In the genomic region with DNA sequence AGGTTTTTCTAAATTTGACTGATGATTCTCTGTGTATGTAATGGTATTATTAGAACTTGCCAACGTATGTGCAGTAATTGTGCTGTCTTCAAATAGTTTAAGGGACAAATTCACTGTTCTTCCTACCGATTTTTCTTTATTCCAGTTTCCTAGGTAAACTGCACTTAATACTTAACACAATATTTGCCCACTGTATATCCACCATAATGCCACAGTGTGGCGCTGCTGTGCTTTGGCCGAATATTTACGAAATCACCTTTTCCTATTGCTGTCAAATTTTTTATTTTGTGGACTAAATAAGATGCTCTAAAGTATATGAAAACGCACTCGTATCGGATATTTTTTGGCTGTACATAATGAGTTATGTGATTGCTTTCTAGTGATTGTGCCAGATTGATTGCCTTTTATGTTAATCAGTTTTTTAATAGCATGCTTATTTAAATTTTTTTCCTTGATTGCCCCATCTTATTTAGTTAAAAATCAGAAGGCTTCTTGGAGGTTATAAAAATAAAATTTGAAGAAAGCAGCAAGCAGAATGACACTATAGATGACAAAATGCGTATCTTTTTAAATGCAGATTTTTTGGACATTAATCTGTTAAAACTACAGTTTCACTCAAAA, we compare ENCODE assay signal across 9 cellular contexts. TPM values are rescaled to one million over a fixed set of nuclear protein-coding genes. Genes with fewer than 3 reads are reported as not detected.
DNase-seq lines count a peak whose midpoint lies in the region; ATAC-seq, FAIRE-seq and TF ChIP-seq lines count a peak whose summit lies in the region.
"Had no signal": no experiment of that assay in that cellular context is flagged by ENCODE, and none has a peak within 500 bp of the region (broad histone marks: within the 10 kb centered on the region; RNA-seq: fewer than 3 reads in every experiment).

No MANE protein-coding gene starts in this region.

- H4K8ac ChIP-seq in neuronal stem cell (ENCODE audit: low read depth, low read length): no peak overlapping the region

- H3K9me3 Mint-ChIP-seq in activated CD8-positive, alpha-beta memory T cell treated with anti-CD3 and anti-CD28 coated beads, Interleukin-2, amount 10 ng/mL, durations not matched to agents 7 days and 5 days (ENCODE audit: low read depth): no peaks in the 10 kb centered on the region
- H3K9me3 Mint-ChIP-seq: stimulated activated effector memory CD8-positive, alpha-beta T cell treated with anti-CD3 and anti-CD28 coated beads, Interleukin-12 subunit alpha, Interleukin-12 subunit beta, amount 100 ng/mL, for 72 hours had no signal

- no peak overlapping the region for H2AK5ac ChIP-seq in neuronal stem cell (ENCODE audit: low read depth, low read length)

- 22 to 25% methylated on average over 9 of the region's 9 CpGs for WGBS in GM23248 (ENCODE audit: low coverage in 1 of 2, low lambda C conversion rate in 2 of 2, missing lambda C conversion rate in 2 of 2), 2 experiments
- no CpG with 5 or more reads among the region's 9 CpGs for WGBS in neuronal stem cell (ENCODE audit: extremely low coverage in 2 of 2, insufficient read length in 2 of 2, insufficient replicate concordance in 1 of 2), 2 donors

- H3K9ac ChIP-seq in GM23248: no peak overlapping the region
- no peak overlapping the region for H3K9ac ChIP-seq in neuronal stem cell (ENCODE audit: low read depth, low read length, poor library complexity)

- peak; percentile 58 for ATAC-seq in activated CD8-positive, alpha-beta memory T cell treated with anti-CD3 and anti-CD28 coated beads, Interleukin-2, amount 10 ng/mL, durations not matched to agents 7 days and 5 days
- ATAC-seq: stimulated activated effector memory CD8-positive, alpha-beta T cell treated with anti-CD3 and anti-CD28 coated beads, Interleukin-12 subunit alpha, Interleukin-12 subunit beta, amount 100 ng/mL, for 72 hours had no signal

- H3K4me3 Mint-ChIP-seq in activated CD8-positive, alpha-beta memory T cell treated with anti-CD3 and anti-CD28 coated beads, Interleukin-2, amount 10 ng/mL, durations not matched to agents 7 days and 5 days: no peak overlapping the region
- H3K4me3 Mint-ChIP-seq: stimulated activated effector memory CD8-positive, alpha-beta T cell treated with anti-CD3 and anti-CD28 coated beads, Interleukin-12 subunit alpha, Interleukin-12 subunit beta, amount 100 ng/mL, for 72 hours had no signal

- H3K36me3 Mint-ChIP-seq in activated CD8-positive, alpha-beta memory T cell treated with anti-CD3 and anti-CD28 coated beads, Interleukin-2, amount 10 ng/mL, durations not matched to agents 7 days and 5 days: peaks cover 33% of the 10 kb centered on the region

- H3K18ac ChIP-seq in neuronal stem cell (ENCODE audit: low read length): no peak overlapping the region

- H3K9me3 ChIP-seq in GM23248 (ENCODE audit: low read depth) (no peaks in the 10 kb centered on the region), neuronal stem cell (replicated peaks in 1 of 2; ENCODE audit: control insufficient read depth in 2 of 2, insufficient read depth in 1 of 2, low read depth in 1 of 2, low read length in 2 of 2) (peaks cover 0 to 9% of the 10 kb centered on the region in 2 donors)

- no peak overlapping the region for H3K23ac ChIP-seq in neuronal stem cell (ENCODE audit: low read depth, low read length, poor library complexity)

- no peak overlapping the region for H2BK15ac ChIP-seq in neuronal stem cell (ENCODE audit: low read length)

- no peak for FAIRE-seq in D721Med (lab: Jason Lieb, UNC)

- H3K9me2 ChIP-seq in GM23248 (ENCODE audit: insufficient read depth): no peaks in the 10 kb centered on the region

- no peak overlapping the region for H4K91ac ChIP-seq in neuronal stem cell (ENCODE audit: low read depth, low read length, poor library complexity)

- no peak overlapping the region for H2BK120ac ChIP-seq in neuronal stem cell (ENCODE audit: low read depth, low read length)

- H3K27ac Mint-ChIP-seq in activated CD8-positive, alpha-beta memory T cell treated with anti-CD3 and anti-CD28 coated beads, Interleukin-2, amount 10 ng/mL, durations not matched to agents 7 days and 5 days: no peak overlapping the region
- H3K27ac Mint-ChIP-seq: stimulated activated effector memory CD8-positive, alpha-beta T cell treated with anti-CD3 and anti-CD28 coated beads, Interleukin-12 subunit alpha, Interleukin-12 subunit beta, amount 100 ng/mL, for 72 hours had no signal

- no peak overlapping the region for H2AFZ ChIP-seq in GM23248
- no peak overlapping the region for H2AFZ ChIP-seq in neuronal stem cell (ENCODE audit: low read length)

- peaks cover 19% of the 10 kb centered on the region; the same call in 1 of the 2 replicates for H3F3A ChIP-seq in GM23248 (ENCODE audit: insufficient read depth)

- H3K79me1 ChIP-seq in neuronal stem cell (ENCODE audit: low read depth, low read length): no peaks in the 10 kb centered on the region

- no peak overlapping the region for H3K27ac ChIP-seq in GM23248
- H3K27ac ChIP-seq in neuronal stem cell (replicated peaks; ENCODE audit: low read length): no peak overlapping the region

- peaks cover 39% of the 10 kb centered on the region for H3K4me1 Mint-ChIP-seq in activated CD8-positive, alpha-beta memory T cell treated with anti-CD3 and anti-CD28 coated beads, Interleukin-2, amount 10 ng/mL, durations not matched to agents 7 days and 5 days

- H3K4me3 ChIP-seq in GM23248 (no peak overlapping the region), neuronal stem cell (ENCODE audit: low read length in 2 of 2) (no peak overlapping the region)

- TF ChIP-seq CTCF in D721Med (IDR thresholded peaks at IDR 0.05; ENCODE audit: insufficient read depth, missing control alignments): peak; percentile 90

- H3K79me2 ChIP-seq in GM23248 (ENCODE audit: insufficient read depth): peaks cover 96% of the 10 kb centered on the region

- H2BK5ac ChIP-seq in neuronal stem cell (ENCODE audit: low read length): no peak overlapping the region

- peaks cover 11% of the 10 kb centered on the region; the same call in 1 of the 2 replicates for H4K20me1 ChIP-seq in GM23248 (ENCODE audit: insufficient read depth)

- peaks cover 22% of the 10 kb centered on the region for H3K4me1 ChIP-seq in GM23248 (ENCODE audit: insufficient read depth)
- H3K4me1 ChIP-seq in neuronal stem cell (ENCODE audit: control insufficient read depth in 2 of 2, insufficient read depth in 1 of 2, low read depth in 1 of 2, low read length in 2 of 2): no peaks in the 10 kb centered on the region

- in situ Hi-C loops in GM23248 (cut with MboI): no loop called here

- DNase-seq in D721Med (ENCODE audit: insufficient read length, low spot score) (no peak), GM23248 (peak; percentile 72), NCI-H526 (lab: John Stamatoyannopoulos, UW) (peak; percentile 41 to 79), fibroblast of gingiva (ENCODE audit: low read depth) (peak; percentile 47), neuronal stem cell (ENCODE audit: low spot score) (peak; percentile 40), GM03348 (ENCODE audit: low spot score) (no peak), cerebellum (ENCODE audit: low spot score) (no peak)
- peak; percentile 54 for DNase-seq in activated CD8-positive, alpha-beta memory T cell treated with anti-CD3 and anti-CD28 coated beads, Interleukin-2, amount 10 ng/mL, durations not matched to agents 7 days and 5 days

- H3K36me3 ChIP-seq in GM23248 (ENCODE audit: low read depth) (peaks cover 12% of the 10 kb centered on the region), neuronal stem cell (replicated peaks in 1 of 2; ENCODE audit: control insufficient read depth in 2 of 2, insufficient read depth in 2 of 2, low read length in 2 of 2) (peaks cover 8 to 98% of the 10 kb centered on the region in 2 donors)

- CTCF ChIA-PET in activated CD8-positive, alpha-beta memory T cell treated with anti-CD3 and anti-CD28 coated beads, Interleukin-2, amount 10 ng/mL, durations not matched to agents 7 days and 5 days (lab: Charles Lee): interaction anchor here (0.7 to 2.0 kb wide), 8 partner anchors 9 to 45 kb away, joined by 3 to 8 read pairs (median 4); partner anchors contain the start of genes AASDHPPT and KBTBD3

- H3K4me2 ChIP-seq in GM23248 (ENCODE audit: unreplicated experiment) (peak overlapping the region; percentile 24), neuronal stem cell (ENCODE audit: insufficient read depth, low read length, poor library complexity, severe bottlenecking) (no peak overlapping the region)

- no peak overlapping the region for H3K14ac ChIP-seq in neuronal stem cell (ENCODE audit: low read length)

- no peak overlapping the region for H2BK12ac ChIP-seq in neuronal stem cell (ENCODE audit: low read length)

- H3K27me3 ChIP-seq in GM23248 (replicated peaks; ENCODE audit: insufficient read depth): no peaks in the 10 kb centered on the region
- no peaks in the 10 kb centered on the region for H3K27me3 ChIP-seq in neuronal stem cell (ENCODE audit: control insufficient read depth in 3 of 3, insufficient read depth in 3 of 3, low read depth in 1 of 3, low read length in 3 of 3)

- no peak overlapping the region for H3K4ac ChIP-seq in neuronal stem cell (ENCODE audit: low read length)

- no peaks in the 10 kb centered on the region for H3K27me3 Mint-ChIP-seq in activated CD8-positive, alpha-beta memory T cell treated with anti-CD3 and anti-CD28 coated beads, Interleukin-2, amount 10 ng/mL, durations not matched to agents 7 days and 5 days

RNA-seq across cellular contexts. Expression of gene AASDHPPT, which starts 10.5 kb away (rescaled TPM):
- total RNA-seq in GM23248 (2014; rRNA removed; shearing (Covaris generic)): 45.9 and 70.1 TPM in 2 replicates
- polyA plus RNA-seq in GM23248 (2016; fragmentation: Nextera tagmentation; extraction: Ambion mirVana): 48.7 and 49.5 TPM in 2 replicates
- total RNA-seq in activated CD8-positive, alpha-beta memory T cell treated with anti-CD3 and anti-CD28 coated beads, Interleukin-2, amount 10 ng/mL, durations not matched to agents 7 days and 5 days: 10 to 100 TPM; 32.1 to 37.8 TPM
- 58.0 TPM for polyA plus RNA-seq in neuronal stem cell (2013, experiment 1 of 2)
- 60.9 TPM for polyA plus RNA-seq in neuronal stem cell (2013, experiment 2 of 2)
- 123 TPM for total RNA-seq in cerebellum

RNA-seq across cellular contexts. Expression of gene KBTBD3, which starts 10.8 kb away (rescaled TPM):
- 1.3 and 3.6 TPM in 2 replicates for total RNA-seq in GM23248 (2014; rRNA removed; shearing (Covaris generic))
- 6.6 and 7.7 TPM in 2 replicates for polyA plus RNA-seq in GM23248 (2016; fragmentation: Nextera tagmentation; extraction: Ambion mirVana)
- 1 to 10 TPM; 7.9 to 8.7 TPM for total RNA-seq in activated CD8-positive, alpha-beta memory T cell treated with anti-CD3 and anti-CD28 coated beads, Interleukin-2, amount 10 ng/mL, durations not matched to agents 7 days and 5 days
- polyA plus RNA-seq in neuronal stem cell (2013, experiment 1 of 2): 3.9 TPM
- polyA plus RNA-seq in neuronal stem cell (2013, experiment 2 of 2): 4.0 TPM
- total RNA-seq in cerebellum: 15.3 TPM

Comparison
In these comparisons a context has a peak if more than half of its experiments do, and no peak if none do; other contexts are left out.
1. DNase-seq: peak in GM23248 (single experiment), NCI-H526 (2 of 2), activated CD8-positive, alpha-beta memory T cell treated with anti-CD3 and anti-CD28 coated beads, Interleukin-2, amount 10 ng/mL, durations not matched to agents 7 days and 5 days (single experiment), fibroblast of gingiva (single experiment) and neuronal stem cell (single experiment); none in D721Med (single experiment), GM03348 (single experiment) and cerebellum (single experiment).